3 cellular contexts compared by ENCODE assay signal in the genomic region with DNA sequence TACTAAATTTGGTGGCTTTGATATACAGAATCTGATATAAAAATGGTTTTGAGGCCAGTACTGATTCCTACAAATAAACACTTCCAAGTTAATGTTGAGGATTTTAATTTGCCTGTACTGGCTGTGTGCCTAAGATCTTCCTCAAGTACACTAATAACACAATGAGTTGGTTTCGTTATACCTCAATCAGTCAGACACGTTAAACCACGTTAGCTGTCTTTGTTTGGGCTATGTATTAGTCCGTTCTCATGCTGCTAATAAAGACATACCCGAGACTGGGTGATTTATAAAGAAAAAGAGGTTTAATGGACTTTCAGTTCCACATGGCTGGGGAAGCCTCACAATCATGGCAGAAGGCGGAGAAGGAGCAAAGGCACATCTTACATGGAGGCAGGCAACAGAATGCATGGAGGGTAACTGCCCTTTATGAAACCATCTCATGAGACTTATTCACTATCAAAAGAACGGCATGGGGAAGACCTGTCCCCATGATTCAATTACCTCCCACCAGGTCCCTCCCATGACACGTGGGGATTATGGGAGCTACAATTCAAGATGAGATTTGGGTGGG.
TF ChIP-seq lines count a peak whose summit lies in the region.

No MANE protein-coding gene starts in this region.

TF ChIP-seq in SK-N-SH, 30 proteins besides CTCF, POLR2A, EP300 and RAD21:
- no peak for TF ChIP-seq ELF1 (IDR thresholded peaks at IDR 0.05)
- TF ChIP-seq, protein P1, sequence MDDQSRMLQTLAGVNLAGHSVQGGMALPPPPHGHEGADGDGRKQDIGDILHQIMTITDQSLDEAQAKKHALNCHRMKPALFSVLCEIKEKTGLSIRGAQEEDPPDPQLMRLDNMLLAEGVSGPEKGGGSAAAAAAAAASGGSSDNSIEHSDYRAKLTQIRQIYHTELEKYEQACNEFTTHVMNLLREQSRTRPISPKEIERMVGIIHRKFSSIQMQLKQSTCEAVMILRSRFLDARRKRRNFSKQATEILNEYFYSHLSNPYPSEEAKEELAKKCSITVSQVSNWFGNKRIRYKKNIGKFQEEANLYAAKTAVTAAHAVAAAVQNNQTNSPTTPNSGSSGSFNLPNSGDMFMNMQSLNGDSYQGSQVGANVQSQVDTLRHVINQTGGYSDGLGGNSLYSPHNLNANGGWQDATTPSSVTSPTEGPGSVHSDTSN (IDR thresholded peaks at IDR 0.05), result no peak
- TF ChIP-seq POLR2AphosphoS5 (IDR thresholded peaks at IDR 0.05; ENCODE audit: low read depth, low read length), result peak; percentile 29; the same call in 1 of the 2 replicates

TF ChIP-seq in SK-N-SH treated with all-trans-retinoic acid at 6 μM for 48 hours, 23 proteins besides CTCF, POLR2A, EP300 and RAD21:
- TF ChIP-seq ZNF565 (CRISPR knock-in tag; conservative IDR thresholded peaks at IDR 0.05; ENCODE audit: low read depth) (no peak), ESRRG (CRISPR knock-in tag; IDR thresholded peaks at IDR 0.05) (no peak), ZNF70 (CRISPR knock-in tag; IDR thresholded peaks at IDR 0.05) (no peak), BACH2 (CRISPR knock-in tag; IDR thresholded peaks at IDR 0.05; ENCODE audit: borderline replicate concordance) (no peak), RARB (CRISPR knock-in tag; IDR thresholded peaks at IDR 0.05) (no peak), ZNF8 (CRISPR knock-in tag; IDR thresholded peaks at IDR 0.05) (no peak), ARNTL (CRISPR knock-in tag; IDR thresholded peaks at IDR 0.05; ENCODE audit: borderline replicate concordance, low read depth) (no peak), PPARA (CRISPR knock-in tag; IDR thresholded peaks at IDR 0.05; ENCODE audit: borderline replicate concordance) (no peak), GLIS3 (CRISPR knock-in tag; IDR thresholded peaks at IDR 0.05) (no peak), ZFP3 (CRISPR knock-in tag; IDR thresholded peaks at IDR 0.05) (no peak)
- TF ChIP-seq, protein P2, sequence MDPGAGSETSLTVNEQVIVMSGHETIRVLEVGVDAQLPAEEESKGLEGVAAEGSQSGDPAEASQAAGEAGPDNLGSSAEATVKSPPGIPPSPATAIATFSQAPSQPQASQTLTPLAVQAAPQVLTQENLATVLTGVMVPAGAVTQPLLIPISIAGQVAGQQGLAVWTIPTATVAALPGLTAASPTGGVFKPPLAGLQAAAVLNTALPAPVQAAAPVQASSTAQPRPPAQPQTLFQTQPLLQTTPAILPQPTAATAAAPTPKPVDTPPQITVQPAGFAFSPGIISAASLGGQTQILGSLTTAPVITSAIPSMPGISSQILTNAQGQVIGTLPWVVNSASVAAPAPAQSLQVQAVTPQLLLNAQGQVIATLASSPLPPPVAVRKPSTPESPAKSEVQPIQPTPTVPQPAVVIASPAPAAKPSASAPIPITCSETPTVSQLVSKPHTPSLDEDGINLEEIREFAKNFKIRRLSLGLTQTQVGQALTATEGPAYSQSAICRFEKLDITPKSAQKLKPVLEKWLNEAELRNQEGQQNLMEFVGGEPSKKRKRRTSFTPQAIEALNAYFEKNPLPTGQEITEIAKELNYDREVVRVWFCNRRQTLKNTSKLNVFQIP (CRISPR knock-in tag; IDR thresholded peaks at IDR 0.05; ENCODE audit: borderline replicate concordance, low read depth), result no peak
- TF ChIP-seq, protein P3, sequence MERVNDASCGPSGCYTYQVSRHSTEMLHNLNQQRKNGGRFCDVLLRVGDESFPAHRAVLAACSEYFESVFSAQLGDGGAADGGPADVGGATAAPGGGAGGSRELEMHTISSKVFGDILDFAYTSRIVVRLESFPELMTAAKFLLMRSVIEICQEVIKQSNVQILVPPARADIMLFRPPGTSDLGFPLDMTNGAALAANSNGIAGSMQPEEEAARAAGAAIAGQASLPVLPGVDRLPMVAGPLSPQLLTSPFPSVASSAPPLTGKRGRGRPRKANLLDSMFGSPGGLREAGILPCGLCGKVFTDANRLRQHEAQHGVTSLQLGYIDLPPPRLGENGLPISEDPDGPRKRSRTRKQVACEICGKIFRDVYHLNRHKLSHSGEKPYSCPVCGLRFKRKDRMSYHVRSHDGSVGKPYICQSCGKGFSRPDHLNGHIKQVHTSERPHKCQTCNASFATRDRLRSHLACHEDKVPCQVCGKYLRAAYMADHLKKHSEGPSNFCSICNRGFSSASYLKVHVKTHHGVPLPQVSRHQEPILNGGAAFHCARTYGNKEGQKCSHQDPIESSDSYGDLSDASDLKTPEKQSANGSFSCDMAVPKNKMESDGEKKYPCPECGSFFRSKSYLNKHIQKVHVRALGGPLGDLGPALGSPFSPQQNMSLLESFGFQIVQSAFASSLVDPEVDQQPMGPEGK (CRISPR knock-in tag; IDR thresholded peaks at IDR 0.05; ENCODE audit: borderline replicate concordance), result no peak
- TF ChIP-seq, protein P4, sequence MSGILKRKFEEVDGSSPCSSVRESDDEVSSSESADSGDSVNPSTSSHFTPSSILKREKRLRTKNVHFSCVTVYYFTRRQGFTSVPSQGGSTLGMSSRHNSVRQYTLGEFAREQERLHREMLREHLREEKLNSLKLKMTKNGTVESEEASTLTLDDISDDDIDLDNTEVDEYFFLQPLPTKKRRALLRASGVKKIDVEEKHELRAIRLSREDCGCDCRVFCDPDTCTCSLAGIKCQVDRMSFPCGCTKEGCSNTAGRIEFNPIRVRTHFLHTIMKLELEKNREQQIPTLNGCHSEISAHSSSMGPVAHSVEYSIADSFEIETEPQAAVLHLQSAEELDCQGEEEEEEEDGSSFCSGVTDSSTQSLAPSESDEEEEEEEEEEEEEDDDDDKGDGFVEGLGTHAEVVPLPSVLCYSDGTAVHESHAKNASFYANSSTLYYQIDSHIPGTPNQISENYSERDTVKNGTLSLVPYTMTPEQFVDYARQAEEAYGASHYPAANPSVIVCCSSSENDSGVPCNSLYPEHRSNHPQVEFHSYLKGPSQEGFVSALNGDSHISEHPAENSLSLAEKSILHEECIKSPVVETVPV (CRISPR knock-in tag; IDR thresholded peaks at IDR 0.05), result no peak
- TF ChIP-seq, protein P5, sequence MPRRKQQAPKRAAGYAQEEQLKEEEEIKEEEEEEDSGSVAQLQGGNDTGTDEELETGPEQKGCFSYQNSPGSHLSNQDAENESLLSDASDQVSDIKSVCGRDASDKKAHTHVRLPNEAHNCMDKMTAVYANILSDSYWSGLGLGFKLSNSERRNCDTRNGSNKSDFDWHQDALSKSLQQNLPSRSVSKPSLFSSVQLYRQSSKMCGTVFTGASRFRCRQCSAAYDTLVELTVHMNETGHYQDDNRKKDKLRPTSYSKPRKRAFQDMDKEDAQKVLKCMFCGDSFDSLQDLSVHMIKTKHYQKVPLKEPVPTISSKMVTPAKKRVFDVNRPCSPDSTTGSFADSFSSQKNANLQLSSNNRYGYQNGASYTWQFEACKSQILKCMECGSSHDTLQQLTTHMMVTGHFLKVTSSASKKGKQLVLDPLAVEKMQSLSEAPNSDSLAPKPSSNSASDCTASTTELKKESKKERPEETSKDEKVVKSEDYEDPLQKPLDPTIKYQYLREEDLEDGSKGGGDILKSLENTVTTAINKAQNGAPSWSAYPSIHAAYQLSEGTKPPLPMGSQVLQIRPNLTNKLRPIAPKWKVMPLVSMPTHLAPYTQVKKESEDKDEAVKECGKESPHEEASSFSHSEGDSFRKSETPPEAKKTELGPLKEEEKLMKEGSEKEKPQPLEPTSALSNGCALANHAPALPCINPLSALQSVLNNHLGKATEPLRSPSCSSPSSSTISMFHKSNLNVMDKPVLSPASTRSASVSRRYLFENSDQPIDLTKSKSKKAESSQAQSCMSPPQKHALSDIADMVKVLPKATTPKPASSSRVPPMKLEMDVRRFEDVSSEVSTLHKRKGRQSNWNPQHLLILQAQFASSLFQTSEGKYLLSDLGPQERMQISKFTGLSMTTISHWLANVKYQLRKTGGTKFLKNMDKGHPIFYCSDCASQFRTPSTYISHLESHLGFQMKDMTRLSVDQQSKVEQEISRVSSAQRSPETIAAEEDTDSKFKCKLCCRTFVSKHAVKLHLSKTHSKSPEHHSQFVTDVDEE (CRISPR knock-in tag; IDR thresholded peaks at IDR 0.05), result no peak

TF ChIP-seq in K562, 482 proteins besides CTCF, POLR2A, EP300 and RAD21:
- TF ChIP-seq ZNF431 (CRISPR knock-in tag; IDR thresholded peaks at IDR 0.05), result peak; percentile 85
- TF ChIP-seq, protein P6, sequence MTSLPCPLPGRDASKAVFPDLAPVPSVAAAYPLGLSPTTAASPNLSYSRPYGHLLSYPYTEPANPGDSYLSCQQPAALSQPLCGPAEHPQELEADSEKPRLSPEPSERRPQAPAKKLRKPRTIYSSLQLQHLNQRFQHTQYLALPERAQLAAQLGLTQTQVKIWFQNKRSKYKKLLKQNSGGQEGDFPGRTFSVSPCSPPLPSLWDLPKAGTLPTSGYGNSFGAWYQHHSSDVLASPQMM (CRISPR knock-in tag; IDR thresholded peaks at IDR 0.05), result no peak
TF ChIP-seq in K562: peak in this region for 1.
